Comparison of ENCODE assay signal across 1 cellular context in genomic region chr5:139456776-139457175, GRCh38.
TF ChIP-seq lines count a peak whose summit lies in the region.

No MANE protein-coding gene starts in this region.

TF ChIP-seq in GM23338, 12 proteins besides CTCF, POLR2A, EP300 and RAD21:
- TF ChIP-seq NANOG (IDR thresholded peaks at IDR 0.05; ENCODE audit: borderline replicate concordance) = no peak
- no peak for TF ChIP-seq EZH2phosphoT487 (IDR thresholded peaks at IDR 0.05; ENCODE audit: unreplicated experiment)
- no peak for TF ChIP-seq CREB1 (CRISPR knock-in tag; IDR thresholded peaks at IDR 0.05; ENCODE audit: low read depth)
- no peak for TF ChIP-seq STAT1 (IDR thresholded peaks at IDR 0.05; ENCODE audit: unreplicated experiment)
- no peak for TF ChIP-seq ZNF114 (CRISPR knock-in tag; IDR thresholded peaks at IDR 0.05)
- TF ChIP-seq, protein P1, sequence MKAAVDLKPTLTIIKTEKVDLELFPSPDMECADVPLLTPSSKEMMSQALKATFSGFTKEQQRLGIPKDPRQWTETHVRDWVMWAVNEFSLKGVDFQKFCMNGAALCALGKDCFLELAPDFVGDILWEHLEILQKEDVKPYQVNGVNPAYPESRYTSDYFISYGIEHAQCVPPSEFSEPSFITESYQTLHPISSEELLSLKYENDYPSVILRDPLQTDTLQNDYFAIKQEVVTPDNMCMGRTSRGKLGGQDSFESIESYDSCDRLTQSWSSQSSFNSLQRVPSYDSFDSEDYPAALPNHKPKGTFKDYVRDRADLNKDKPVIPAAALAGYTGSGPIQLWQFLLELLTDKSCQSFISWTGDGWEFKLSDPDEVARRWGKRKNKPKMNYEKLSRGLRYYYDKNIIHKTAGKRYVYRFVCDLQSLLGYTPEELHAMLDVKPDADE (IDR thresholded peaks at IDR 0.05) = no peak
- no peak for TF ChIP-seq ZNF331 (CRISPR knock-in tag; IDR thresholded peaks at IDR 0.05; ENCODE audit: low read depth)
- TF ChIP-seq EZH2 (IDR thresholded peaks at IDR 0.05; ENCODE audit: low read depth, unreplicated experiment) = no peak
- TF ChIP-seq ZNF462 (CRISPR knock-in tag; IDR thresholded peaks at IDR 0.05) = no peak
- no peak for TF ChIP-seq POLR2AphosphoS5 (IDR thresholded peaks at IDR 0.05; ENCODE audit: low read depth)
- no peak for TF ChIP-seq REST (IDR thresholded peaks at IDR 0.05; ENCODE audit: unreplicated experiment)
- TF ChIP-seq JUNB (IDR thresholded peaks at IDR 0.05; ENCODE audit: unreplicated experiment) = no peak
